ENCODE assay signal across 22 cellular contexts in genomic region chr13:69168436-69168835, GRCh38.
DNase-seq lines count a peak whose midpoint lies in the region; ATAC-seq, FAIRE-seq and TF ChIP-seq lines count a peak whose summit lies in the region.
"Had no signal": no experiment of that assay in that cellular context is flagged by ENCODE, and none has a peak within 500 bp of the region (broad histone marks: within the 10 kb centered on the region; RNA-seq: fewer than 3 reads in every experiment).

No MANE protein-coding gene starts in this region.

- FAIRE-seq in bronchial epithelial cell (lab: Jason Lieb, UNC), result peak; percentile 23
- FAIRE-seq: D721Med had no signal

- H3K27me3 ChIP-seq in bronchial epithelial cell (ENCODE audit: control insufficient read depth, insufficient read depth, low read length) (no peaks in the 10 kb centered on the region), neural progenitor cell (no peaks in the 10 kb centered on the region), uterus (peaks cover 0 to 3% of the 10 kb centered on the region in 2 donors)
- H3K27me3 ChIP-seq: BE2C, MG63 had no signal

- no peak for DNase-seq in stimulated activated naive CD8-positive, alpha-beta T cell treated with anti-CD3 and anti-CD28 coated beads, Interleukin-15, Interleukin-2, amounts not matched to agents 100 U/mL and 50 U/mL, for 24 hours
- DNase-seq in stimulated activated naive CD8-positive, alpha-beta T cell treated with anti-CD3 and anti-CD28 coated beads, Interleukin-15, amount 100 ng/mL, for 72 hours, result no peak
- peak; percentile 2 for DNase-seq in RPMI8226
- no peak for DNase-seq in bronchial epithelial cell (ENCODE audit: low read depth)
- no peak for DNase-seq in neural progenitor cell (ENCODE audit: low spot score)
- no peak for DNase-seq in uterus
- no peak for DNase-seq in activated naive CD4-positive, alpha-beta T cell treated with anti-CD3 and anti-CD28 coated beads for 36 hours
- DNase-seq: BE2C, DMS53, GDM1, MG63, NCI-H1092 treated with DMSO at 0.1 percent for 48 hours, NCI-H1436 treated with DMSO at 0.1 percent for 48 hours, NCI-H1930, NCI-H2227 treated with DMSO at 0.1 percent for 48 hours, NCI-H510A treated with DMSO at 0.1 percent for 48 hours, NCI-H748 treated with DMSO at 0.1 percent for 48 hours, OCI-M1, SIG-M5, T-cell had no signal

- H3K4me1 ChIP-seq in neural progenitor cell, result no peaks in the 10 kb centered on the region
- no peaks in the 10 kb centered on the region for H3K4me1 ChIP-seq in uterus
- H3K4me1 ChIP-seq: BE2C had no signal

- intact Hi-C loops in uterus (cut with DNase I; ENCODE audit: low total_unique reads), result no loop called here
- intact Hi-C loops in activated naive CD4-positive, alpha-beta T cell treated with anti-CD3 and anti-CD28 coated beads for 36 hours (cut with micrococcal nuclease), result no loop called here

- peaks cover 0 to 4% of the 10 kb centered on the region in 2 donors for H3K9me3 Mint-ChIP-seq in stimulated activated naive CD8-positive, alpha-beta T cell treated with anti-CD3 and anti-CD28 coated beads, Interleukin-15, amount 100 ng/mL, for 72 hours
- peaks cover 7% of the 10 kb centered on the region for H3K9me3 Mint-ChIP-seq in neural progenitor cell
- H3K9me3 Mint-ChIP-seq in activated naive CD4-positive, alpha-beta T cell treated with anti-CD3 and anti-CD28 coated beads for 36 hours, result no peaks in the 10 kb centered on the region

- H3K27me3 Mint-ChIP-seq in stimulated activated naive CD8-positive, alpha-beta T cell treated with anti-CD3 and anti-CD28 coated beads, Interleukin-15, amount 100 ng/mL, for 72 hours, result no peaks in the 10 kb centered on the region
- no peaks in the 10 kb centered on the region for H3K27me3 Mint-ChIP-seq in neural progenitor cell (ENCODE audit: insufficient read depth, low read depth)
- no peaks in the 10 kb centered on the region for H3K27me3 Mint-ChIP-seq in activated naive CD4-positive, alpha-beta T cell treated with anti-CD3 and anti-CD28 coated beads for 36 hours (ENCODE audit: low read depth)
- H3K27me3 Mint-ChIP-seq: T-cell had no signal

- no peak overlapping the region for H2AFZ ChIP-seq in neural progenitor cell (replicated peaks)

- H3K9me3 ChIP-seq in neural progenitor cell (ENCODE audit: low read depth) (no peaks in the 10 kb centered on the region), uterus (no peaks in the 10 kb centered on the region)
- H3K9me3 ChIP-seq: BE2C, MG63 had no signal

- peak; percentile 32 for ATAC-seq in stimulated activated naive CD8-positive, alpha-beta T cell treated with anti-CD3 and anti-CD28 coated beads, Interleukin-15, Interleukin-2, amounts not matched to agents 100 U/mL and 50 U/mL, for 24 hours
- ATAC-seq in stimulated activated naive CD8-positive, alpha-beta T cell treated with anti-CD3 and anti-CD28 coated beads, Interleukin-15, amount 100 ng/mL, for 72 hours, result no peak
- ATAC-seq: SK-N-SH treated with all-trans-retinoic acid at 6 μM for 48 hours, T-cell had no signal

- no peaks in the 10 kb centered on the region for H3K36me3 Mint-ChIP-seq in neural progenitor cell
- no peaks in the 10 kb centered on the region for H3K36me3 Mint-ChIP-seq in activated naive CD4-positive, alpha-beta T cell treated with anti-CD3 and anti-CD28 coated beads for 36 hours (ENCODE audit: low read depth)
- H3K36me3 Mint-ChIP-seq: T-cell had no signal

- no peaks in the 10 kb centered on the region for H3F3A ChIP-seq in neural progenitor cell (ENCODE audit: low read depth)

- no peak overlapping the region for H3K4me3 Mint-ChIP-seq in stimulated activated naive CD8-positive, alpha-beta T cell treated with anti-CD3 and anti-CD28 coated beads, Interleukin-15, amount 100 ng/mL, for 72 hours
- no peak overlapping the region for H3K4me3 Mint-ChIP-seq in neural progenitor cell
- no peak overlapping the region for H3K4me3 Mint-ChIP-seq in activated naive CD4-positive, alpha-beta T cell treated with anti-CD3 and anti-CD28 coated beads for 36 hours
- H3K4me3 Mint-ChIP-seq: T-cell had no signal

- no peaks in the 10 kb centered on the region for H4K20me1 ChIP-seq in neural progenitor cell (ENCODE audit: low read depth)

- H3K27ac ChIP-seq in neural progenitor cell (no peak overlapping the region), uterus (no peak overlapping the region)

- no peak overlapping the region for H3K27ac Mint-ChIP-seq in stimulated activated naive CD8-positive, alpha-beta T cell treated with anti-CD3 and anti-CD28 coated beads, Interleukin-15, amount 100 ng/mL, for 72 hours
- no peak overlapping the region for H3K27ac Mint-ChIP-seq in neural progenitor cell
- H3K27ac Mint-ChIP-seq in activated naive CD4-positive, alpha-beta T cell treated with anti-CD3 and anti-CD28 coated beads for 36 hours, result no peak overlapping the region
- H3K27ac Mint-ChIP-seq: T-cell had no signal

- CTCF ChIA-PET in activated naive CD4-positive, alpha-beta T cell treated with anti-CD3 and anti-CD28 coated beads for 36 hours (lab: Charles Lee), result no interaction called here

- H3K79me2 ChIP-seq in neural progenitor cell (ENCODE audit: low read depth), result no peaks in the 10 kb centered on the region

- no peak overlapping the region for H3K9ac ChIP-seq in neural progenitor cell

- no peak overlapping the region for H3K4me2 ChIP-seq in neural progenitor cell

- TF ChIP-seq CTCF in bronchial epithelial cell (IDR thresholded peaks at IDR 0.05; ENCODE audit: insufficient read depth, low read length, severe bottlenecking) (no peak), neural progenitor cell (IDR thresholded peaks at IDR 0.05) (no peak), uterus (IDR thresholded peaks at IDR 0.05) (no peak)

- H3K4me1 Mint-ChIP-seq in stimulated activated naive CD8-positive, alpha-beta T cell treated with anti-CD3 and anti-CD28 coated beads, Interleukin-15, amount 100 ng/mL, for 72 hours, result no peaks in the 10 kb centered on the region
- no peaks in the 10 kb centered on the region for H3K4me1 Mint-ChIP-seq in neural progenitor cell
- no peaks in the 10 kb centered on the region for H3K4me1 Mint-ChIP-seq in activated naive CD4-positive, alpha-beta T cell treated with anti-CD3 and anti-CD28 coated beads for 36 hours (ENCODE audit: low read depth)
- H3K4me1 Mint-ChIP-seq: T-cell had no signal

- TF ChIP-seq POLR2A in uterus (IDR thresholded peaks at IDR 0.05), result no peak

- H3K4me3 ChIP-seq in bronchial epithelial cell (ENCODE audit: low read depth, low read length) (no peak overlapping the region), neural progenitor cell (no peak overlapping the region), uterus (no peak overlapping the region)
- H3K4me3 ChIP-seq: MG63 had no signal

- no peaks in the 10 kb centered on the region for H3K36me3 ChIP-seq in bronchial epithelial cell (ENCODE audit: control insufficient read depth, insufficient read depth, low read length)
- H3K36me3 ChIP-seq in neural progenitor cell, result no peaks in the 10 kb centered on the region
- H3K36me3 ChIP-seq in uterus, result no peaks in the 10 kb centered on the region
- H3K36me3 ChIP-seq: BE2C, MG63 had no signal
